In genomic region chr4:28827866-28828265, GRCh38 we compare ENCODE assay signal across 18 cellular contexts.
"Had no signal": no experiment of that assay in that cellular context is flagged by ENCODE, and none has a peak within 500 bp of the region (broad histone marks: within the 10 kb centered on the region; RNA-seq: fewer than 3 reads in every experiment).

No MANE protein-coding gene starts in this region.

- DNase-seq: stimulated activated CD4-positive, alpha-beta T cell treated with anti-CD3 and anti-CD28 coated beads, Interleukin-2, amount 100 ng/mL, for 48 hours; stimulated activated CD4-positive, alpha-beta T cell treated with anti-CD3 and anti-CD28 coated beads, Interleukin-4, amount 100 ng/mL, for 1 hour; stimulated activated CD4-positive, alpha-beta T cell treated with anti-CD3 and anti-CD28 coated beads, Interleukin-4, amount 100 ng/mL, for 24 hours; stimulated activated CD4-positive, alpha-beta T cell treated with anti-CD3 and anti-CD28 coated beads, Interleukin-4, amount 100 ng/mL, for 4 hours; stimulated activated CD8-positive, alpha-beta memory T cell treated with anti-CD3 and anti-CD28 coated beads, Interleukin-4, amount 100 ng/mL, for 48 hours; stimulated activated naive B cell treated with anti-CD40 and anti-IgM and Interleukin-4, amounts not matched to agents 10 μg/mL and 1 μg/mL and 100 μg/mL, for 72 hours; stimulated activated naive CD4-positive, alpha-beta T cell; stimulated activated naive CD4-positive, alpha-beta T cell treated with Interleukin-2 at 50 U/mL for 16 hours; stimulated activated naive CD8-positive, alpha-beta T cell treated with anti-CD3 and anti-CD28 coated beads, Interleukin-15, amount 100 ng/mL, for 72 hours; stimulated activated naive CD8-positive, alpha-beta T cell treated with anti-CD3 and anti-CD28 coated beads, Interleukin-15, Interleukin-2, amounts not matched to agents 100 U/mL and 50 U/mL, for 24 hours; stomach; substantia nigra; thyroid gland; tibial artery; transverse colon; trophoblast cell; upper lobe of right lung; uterus had no signal
